ENCODE assay signal across 20 cellular contexts in the genomic region with DNA sequence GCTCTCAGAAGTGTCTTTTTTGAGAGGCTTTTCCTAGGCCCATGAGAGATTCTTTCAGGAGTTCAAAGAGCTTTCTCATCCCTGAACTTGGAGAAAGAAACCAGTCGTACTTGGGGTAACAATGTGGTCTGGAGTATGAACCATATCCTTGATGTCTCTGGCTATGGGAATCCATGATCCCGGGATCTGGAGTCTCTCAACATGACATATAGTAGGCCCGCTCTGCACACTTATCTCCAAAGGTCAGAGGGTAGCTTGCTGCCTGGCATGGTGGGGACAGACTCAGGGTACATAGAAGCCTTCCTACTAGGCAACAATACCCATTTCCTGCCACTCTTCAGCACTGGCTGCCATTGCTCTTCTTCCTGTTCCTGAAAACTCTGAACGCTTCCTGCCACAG.
"Had no signal": no experiment of that assay in that cellular context is flagged by ENCODE, and none has a peak within 500 bp of the region (broad histone marks: within the 10 kb centered on the region; RNA-seq: fewer than 3 reads in every experiment).

No MANE protein-coding gene starts in this region.

- FAIRE-seq: colon, frontal cortex had no signal

- H3K27ac ChIP-seq: ascending aorta, brain microvascular endothelial cell, dorsolateral prefrontal cortex, right lobe of liver, skin epidermis, tibial artery had no signal

- H3K4me1 ChIP-seq: ascending aorta, right lobe of liver, tibial artery had no signal

- H3K27me3 ChIP-seq: ascending aorta, brain microvascular endothelial cell, dorsolateral prefrontal cortex, right lobe of liver, tibial artery had no signal

- H3K36me3 ChIP-seq: ascending aorta, brain microvascular endothelial cell, right lobe of liver, tibial artery had no signal

- H3K4me3 ChIP-seq: ascending aorta, dorsolateral prefrontal cortex, mucosa of descending colon, right lobe of liver, skin epidermis, tibial artery had no signal

- DNase-seq: activated CD4-positive, alpha-beta memory T cell treated with anti-CD3 and anti-CD28 coated beads, Interleukin-2, amount 10 ng/mL, durations not matched to agents 7 days and 5 days; activated CD4-positive, alpha-beta T cell treated with anti-CD3 and anti-CD28 coated beads, Interleukin-2, amount 10 ng/mL, durations not matched to agents 24 days and 14 days; activated CD4-positive, CD25-positive, alpha-beta regulatory T cell; activated gamma-delta T cell; activated naive CD4-positive, alpha-beta T cell treated with anti-CD3 and anti-CD28 coated beads, Interleukin-2, amount 50 U/mL, for 16 hours; brain microvascular endothelial cell; dorsolateral prefrontal cortex; effector memory CD8-positive, alpha-beta T cell; hippocampal formation; mucosa of descending colon; occipital lobe; right lobe of liver; stimulated activated CD4-positive, alpha-beta T cell treated with anti-CD3 and anti-CD28 coated beads, Interleukin-2, amount 100 ng/mL, for 24 hours; stimulated activated naive CD8-positive, alpha-beta T cell treated with anti-CD3 and anti-CD28 coated beads, Interleukin-15, amount 100 ng/mL, for 72 hours; T-cell; tibial artery had no signal

- H3K9me3 ChIP-seq: ascending aorta, mucosa of descending colon, right lobe of liver, tibial artery had no signal
